16 cellular contexts compared by ENCODE assay signal in genomic region chr11:105022998-105023397, GRCh38. TPM values are rescaled to one million over a fixed set of nuclear protein-coding genes. Genes with fewer than 3 reads are reported as not detected.
DNase-seq lines count a peak whose midpoint lies in the region; ATAC-seq and TF ChIP-seq lines count a peak whose summit lies in the region.
"Had no signal": no experiment of that assay in that cellular context is flagged by ENCODE, and none has a peak within 500 bp of the region (broad histone marks: within the 10 kb centered on the region; RNA-seq: fewer than 3 reads in every experiment).

TSS of gene CASP5 (minus strand) at chr11:105023168. CDS start at chr11:105023136, 32 bp downstream.

- H2BK5ac ChIP-seq in mesenchymal stem cell (ENCODE audit: low read depth, low read length, poor library complexity, severe bottlenecking), result no peak within 1 kb of the TSS

- H3K27ac ChIP-seq in BLaER1 (no peak within 1 kb of the TSS), mesenchymal stem cell (ENCODE audit: low read length, poor library complexity, severe bottlenecking) (no peak within 1 kb of the TSS), RWPE1 (no peak within 1 kb of the TSS)

- peaks cover 11% of the 10 kb centered on the region for H3K4me1 ChIP-seq in BLaER1
- H3K4me1 ChIP-seq in mesenchymal stem cell (ENCODE audit: control insufficient read depth, insufficient read depth, low read depth, low read length), result no peaks in the 10 kb centered on the region

- H3K36me3 Mint-ChIP-seq in T-helper 17 cell (ENCODE audit: low read depth), result peaks cover 16% of the 10 kb centered on the region

- H3K23ac ChIP-seq in mesenchymal stem cell (ENCODE audit: low read length in 2 of 2), result no peak within 1 kb of the TSS

- H3K18ac ChIP-seq in mesenchymal stem cell (ENCODE audit: low read depth in 1 of 2, low read length in 2 of 2), result peak within 1 kb of the TSS in 1 of 2 experiments; percentile 16

- H3K27me3 Mint-ChIP-seq in T-helper 17 cell, result no peaks in the 10 kb centered on the region
- H3K27me3 Mint-ChIP-seq: IgD-negative memory B cell had no signal

- DNase-seq in T-helper 17 cell (no peak), mesenchymal stem cell (peak; percentile 49), NCI-H1930 (lab: John Stamatoyannopoulos, UW) (no peak), RWPE1 (ENCODE audit: low spot score) (no peak), COLO668 (lab: John Stamatoyannopoulos, UW; ENCODE audit: unreplicated experiment) (no peak)
- no peak for DNase-seq in activated CD8-positive, alpha-beta memory T cell treated with anti-CD3 and anti-CD28 coated beads, Interleukin-2, amount 50 U/mL, for 48 hours
- DNase-seq: activated T-cell treated with anti-CD3 and anti-CD28 coated beads, Interleukin-2, amount 50 U/mL, for 4 hours; dermis blood vessel endothelial cell; NCI-H2029; NCI-H82; stimulated activated CD4-positive, alpha-beta T cell treated with anti-CD3 and anti-CD28 coated beads, Interleukin-4, amount 100 ng/mL, for 24 hours; stimulated activated naive CD8-positive, alpha-beta T cell treated with anti-CD3 and anti-CD28 coated beads, Interleukin-15, Interleukin-2, amounts not matched to agents 100 U/mL and 50 U/mL, for 24 hours had no signal

- H4K20me1 ChIP-seq in BLaER1, result no peaks in the 10 kb centered on the region

- CTCF ChIA-PET in RWPE1 (lab: Yijun Ruan, JAX), result interaction anchor here (0.7 kb wide), 1 partner anchor 22 kb away, joined by 3 read pairs; no protein-coding TSS in a partner anchor

- no peaks in the 10 kb centered on the region for H3K79me1 ChIP-seq in mesenchymal stem cell (replicated peaks; ENCODE audit: low read length, poor library complexity, severe bottlenecking)

- peak within 1 kb of the TSS; percentile 34 for H3K27ac Mint-ChIP-seq in T-helper 17 cell
- H3K27ac Mint-ChIP-seq: IgD-negative memory B cell had no signal

- no peak within 1 kb of the TSS for H2AK5ac ChIP-seq in mesenchymal stem cell (ENCODE audit: low read length, severe bottlenecking)

- H3K4me3 Mint-ChIP-seq in T-helper 17 cell, result no peak within 1 kb of the TSS
- H3K4me3 Mint-ChIP-seq: activated T-cell treated with anti-CD3 and anti-CD28 coated beads, Interleukin-2, amount 50 U/mL, for 4 hours had no signal

- POLR2A ChIA-PET in RWPE1 (lab: Yijun Ruan, JAX; ENCODE audit: low non-redundant PET), result no interaction called here

- H3K36me3 ChIP-seq in BLaER1 (no peaks in the 10 kb centered on the region), mesenchymal stem cell (ENCODE audit: control insufficient read depth in 1 of 2, insufficient read depth in 2 of 2, low read depth in 1 of 2, low read length in 2 of 2) (no peaks in the 10 kb centered on the region)

- H3K4me2 ChIP-seq in BLaER1 (peak within 1 kb of the TSS; percentile 34), mesenchymal stem cell (ENCODE audit: low read length, poor library complexity, severe bottlenecking) (no peak within 1 kb of the TSS)

- no peak within 1 kb of the TSS for H2AFZ ChIP-seq in mesenchymal stem cell (ENCODE audit: low read depth, low read length)

- TF ChIP-seq CTCF in RWPE1 (conservative IDR thresholded peaks at IDR 0.05; ENCODE audit: low read depth), result no peak

- H3K9ac ChIP-seq in BLaER1, result no peak within 1 kb of the TSS
- H3K9ac ChIP-seq in mesenchymal stem cell (ENCODE audit: low read length), result no peak within 1 kb of the TSS

- H2BK12ac ChIP-seq in mesenchymal stem cell (ENCODE audit: low read length in 2 of 2), result no peak within 1 kb of the TSS

- ATAC-seq in GM19463 (IDR thresholded peaks at IDR 0.05; ENCODE audit: unreplicated experiment), result peak; percentile 56
- no peak for ATAC-seq in T-helper 17 cell
- ATAC-seq: activated T-cell treated with anti-CD3 and anti-CD28 coated beads, Interleukin-2, amount 50 U/mL, for 4 hours; stimulated activated naive CD8-positive, alpha-beta T cell treated with anti-CD3 and anti-CD28 coated beads, Interleukin-15, Interleukin-2, amounts not matched to agents 100 U/mL and 50 U/mL, for 24 hours had no signal

- no peak within 1 kb of the TSS for H3K4me3 ChIP-seq in BLaER1
- H3K4me3 ChIP-seq in mesenchymal stem cell (ENCODE audit: insufficient read depth in 1 of 2, low read depth in 1 of 2, low read length in 2 of 2), result no peak within 1 kb of the TSS

- H2BK15ac ChIP-seq in mesenchymal stem cell (ENCODE audit: low read depth, poor library complexity, severe bottlenecking), result no peak within 1 kb of the TSS

- no peaks in the 10 kb centered on the region for H3K9me3 ChIP-seq in BLaER1
- no peaks in the 10 kb centered on the region for H3K9me3 ChIP-seq in T-helper 17 cell (ENCODE audit: control insufficient read depth, low read length, poor library complexity, severe bottlenecking)
- H3K9me3 ChIP-seq in mesenchymal stem cell (ENCODE audit: control insufficient read depth, low read length), result no peaks in the 10 kb centered on the region

- no peak within 1 kb of the TSS for H4K91ac ChIP-seq in mesenchymal stem cell (ENCODE audit: low read length)

- no peak within 1 kb of the TSS for H3K14ac ChIP-seq in mesenchymal stem cell (ENCODE audit: low read length in 2 of 2)

- peaks cover 18% of the 10 kb centered on the region for H3K4me1 Mint-ChIP-seq in T-helper 17 cell

- H4K8ac ChIP-seq in mesenchymal stem cell (ENCODE audit: low read length), result no peak within 1 kb of the TSS

- H3K27me3 ChIP-seq in BLaER1, result no peaks in the 10 kb centered on the region
- no peaks in the 10 kb centered on the region for H3K27me3 ChIP-seq in mesenchymal stem cell (ENCODE audit: control insufficient read depth in 1 of 2, insufficient read depth in 1 of 2, low read length in 2 of 2)

- H3K4ac ChIP-seq in mesenchymal stem cell (ENCODE audit: low read depth in 1 of 2, low read length in 2 of 2), result no peak within 1 kb of the TSS

- H2BK120ac ChIP-seq in mesenchymal stem cell (ENCODE audit: low read depth, low read length), result no peak within 1 kb of the TSS

RNA-seq across cellular contexts. Expression of gene CASP5, which starts in this region (rescaled TPM):
- not detected for total RNA-seq in T-helper 17 cell
- 0.55 TPM for polyA plus RNA-seq in mesenchymal stem cell (2013, experiment 1 of 2)
- 0.66 TPM for polyA plus RNA-seq in mesenchymal stem cell (2013, experiment 2 of 2)
- total RNA-seq: activated T-cell treated with anti-CD3 and anti-CD28 coated beads, Interleukin-2, amount 50 U/mL, for 4 hours; dermis blood vessel endothelial cell; SK-MEL-5 had no signal
